Comparison of ENCODE assay signal across 8 cellular contexts in the genomic region with DNA sequence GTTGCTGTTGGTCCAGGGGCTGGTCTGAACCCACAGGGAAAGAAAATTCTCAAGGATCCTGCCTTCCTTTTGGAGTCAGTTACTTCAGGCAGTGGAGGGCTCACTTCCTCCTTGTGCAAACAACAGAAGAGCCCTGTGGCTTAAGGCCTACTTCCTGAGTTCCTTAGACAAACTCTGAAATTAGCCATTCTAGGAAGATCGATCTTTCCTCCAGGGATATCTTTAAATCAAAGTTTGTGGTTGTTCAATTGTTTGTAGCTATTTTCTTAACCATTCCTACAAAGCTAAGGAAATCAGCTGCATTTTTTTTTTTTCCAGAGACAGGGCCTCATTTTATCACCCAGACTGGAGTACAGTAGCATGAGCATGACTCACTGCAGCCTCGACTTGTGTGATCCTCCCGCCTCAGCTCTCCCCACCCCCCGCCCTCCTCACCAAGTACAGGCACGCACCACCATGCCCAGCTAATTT.
DNase-seq lines count a peak whose midpoint lies in the region; ATAC-seq and TF ChIP-seq lines count a peak whose summit lies in the region.

No MANE protein-coding gene starts in this region.

- no peak overlapping the region for H3K4me3 ChIP-seq in skin epidermis

- POLR2A ChIA-PET in WTC11 (lab: Charles Lee): no interaction called here

- peak overlapping the region; percentile 59 for H3K27ac Mint-ChIP-seq in WTC11

- H3K27ac ChIP-seq in skin epidermis: peak overlapping the region in 20 of 21 experiments; percentile 46 to 89 (median 80)

- H3K9me3 Mint-ChIP-seq in WTC11: no peaks in the 10 kb centered on the region

- peaks cover 15% of the 10 kb centered on the region for H3K4me1 Mint-ChIP-seq in WTC11

- CTCF ChIA-PET in WTC11 (lab: Charles Lee): interaction anchor here (0.6 to 2.2 kb wide), 2 partner anchors 22 to 88 kb away, joined by 5 to 9 read pairs; no protein-coding TSS in a partner anchor

- H3K36me3 Mint-ChIP-seq in WTC11: no peaks in the 10 kb centered on the region

- TF ChIP-seq CTCF in WTC11 (IDR thresholded peaks at IDR 0.05): no peak

- intact Hi-C loops in posterior cingulate gyrus (cut with DNase I): no loop called here

- peak; percentile 53 for DNase-seq in AG08396 (ENCODE audit: low spot score)
- DNase-seq in HT1080 (ENCODE audit: low read depth): peak; percentile 93
- no peak for DNase-seq in WTC11 (ENCODE audit: low spot score)
- DNase-seq in foreskin melanocyte: peak; percentile 94
- no peak for DNase-seq in posterior cingulate gyrus
- no peak for DNase-seq in NCI-H1417 (lab: John Stamatoyannopoulos, UW)

- H3K4me3 Mint-ChIP-seq in WTC11: no peak overlapping the region

- ATAC-seq in WTC11 (peak; percentile 67), GM18502 (IDR thresholded peaks at IDR 0.05; ENCODE audit: poor library complexity, unreplicated experiment) (no peak)

- H3K27me3 Mint-ChIP-seq in WTC11 (ENCODE audit: low read depth): no peaks in the 10 kb centered on the region

TF ChIP-seq in WTC11, 78 proteins besides CTCF, POLR2A, EP300 and RAD21:
- TF ChIP-seq MXD4 (CRISPR knock-in tag; IDR thresholded peaks at IDR 0.05; ENCODE audit: borderline replicate concordance): no peak
- TF ChIP-seq ZNF416 (CRISPR knock-in tag; IDR thresholded peaks at IDR 0.05): no peak
- TF ChIP-seq, protein P1, sequence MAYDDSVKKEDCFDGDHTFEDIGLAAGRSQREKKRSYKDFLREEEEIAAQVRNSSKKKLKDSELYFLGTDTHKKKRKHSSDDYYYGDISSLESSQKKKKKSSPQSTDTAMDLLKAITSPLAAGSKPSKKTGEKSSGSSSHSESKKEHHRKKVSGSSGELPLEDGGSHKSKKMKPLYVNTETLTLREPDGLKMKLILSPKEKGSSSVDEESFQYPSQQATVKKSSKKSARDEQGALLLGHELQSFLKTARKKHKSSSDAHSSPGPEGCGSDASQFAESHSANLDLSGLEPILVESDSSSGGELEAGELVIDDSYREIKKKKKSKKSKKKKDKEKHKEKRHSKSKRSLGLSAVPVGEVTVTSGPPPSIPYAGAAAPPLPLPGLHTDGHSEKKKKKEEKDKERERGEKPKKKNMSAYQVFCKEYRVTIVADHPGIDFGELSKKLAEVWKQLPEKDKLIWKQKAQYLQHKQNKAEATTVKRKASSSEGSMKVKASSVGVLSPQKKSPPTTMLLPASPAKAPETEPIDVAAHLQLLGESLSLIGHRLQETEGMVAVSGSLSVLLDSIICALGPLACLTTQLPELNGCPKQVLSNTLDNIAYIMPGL (CRISPR knock-in tag; IDR thresholded peaks at IDR 0.05): no peak
- TF ChIP-seq, protein P2, sequence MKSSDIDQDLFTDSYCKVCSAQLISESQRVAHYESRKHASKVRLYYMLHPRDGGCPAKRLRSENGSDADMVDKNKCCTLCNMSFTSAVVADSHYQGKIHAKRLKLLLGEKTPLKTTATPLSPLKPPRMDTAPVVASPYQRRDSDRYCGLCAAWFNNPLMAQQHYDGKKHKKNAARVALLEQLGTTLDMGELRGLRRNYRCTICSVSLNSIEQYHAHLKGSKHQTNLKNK (CRISPR knock-in tag; IDR thresholded peaks at IDR 0.05): no peak
- no peak for TF ChIP-seq FOXJ3 (CRISPR knock-in tag; IDR thresholded peaks at IDR 0.05; ENCODE audit: borderline replicate concordance)
- TF ChIP-seq FOXP1 (CRISPR knock-in tag; IDR thresholded peaks at IDR 0.05; ENCODE audit: borderline replicate concordance): no peak
- TF ChIP-seq FOXK1 (CRISPR knock-in tag; IDR thresholded peaks at IDR 0.05): no peak
- TF ChIP-seq, protein P3, sequence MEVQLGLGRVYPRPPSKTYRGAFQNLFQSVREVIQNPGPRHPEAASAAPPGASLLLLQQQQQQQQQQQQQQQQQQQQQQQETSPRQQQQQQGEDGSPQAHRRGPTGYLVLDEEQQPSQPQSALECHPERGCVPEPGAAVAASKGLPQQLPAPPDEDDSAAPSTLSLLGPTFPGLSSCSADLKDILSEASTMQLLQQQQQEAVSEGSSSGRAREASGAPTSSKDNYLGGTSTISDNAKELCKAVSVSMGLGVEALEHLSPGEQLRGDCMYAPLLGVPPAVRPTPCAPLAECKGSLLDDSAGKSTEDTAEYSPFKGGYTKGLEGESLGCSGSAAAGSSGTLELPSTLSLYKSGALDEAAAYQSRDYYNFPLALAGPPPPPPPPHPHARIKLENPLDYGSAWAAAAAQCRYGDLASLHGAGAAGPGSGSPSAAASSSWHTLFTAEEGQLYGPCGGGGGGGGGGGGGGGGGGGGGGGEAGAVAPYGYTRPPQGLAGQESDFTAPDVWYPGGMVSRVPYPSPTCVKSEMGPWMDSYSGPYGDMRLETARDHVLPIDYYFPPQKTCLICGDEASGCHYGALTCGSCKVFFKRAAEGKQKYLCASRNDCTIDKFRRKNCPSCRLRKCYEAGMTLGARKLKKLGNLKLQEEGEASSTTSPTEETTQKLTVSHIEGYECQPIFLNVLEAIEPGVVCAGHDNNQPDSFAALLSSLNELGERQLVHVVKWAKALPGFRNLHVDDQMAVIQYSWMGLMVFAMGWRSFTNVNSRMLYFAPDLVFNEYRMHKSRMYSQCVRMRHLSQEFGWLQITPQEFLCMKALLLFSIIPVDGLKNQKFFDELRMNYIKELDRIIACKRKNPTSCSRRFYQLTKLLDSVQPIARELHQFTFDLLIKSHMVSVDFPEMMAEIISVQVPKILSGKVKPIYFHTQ (CRISPR knock-in tag; IDR thresholded peaks at IDR 0.05): no peak
- no peak for TF ChIP-seq KAT7 (CRISPR knock-in tag; IDR thresholded peaks at IDR 0.05; ENCODE audit: borderline replicate concordance)
- TF ChIP-seq, protein P4, sequence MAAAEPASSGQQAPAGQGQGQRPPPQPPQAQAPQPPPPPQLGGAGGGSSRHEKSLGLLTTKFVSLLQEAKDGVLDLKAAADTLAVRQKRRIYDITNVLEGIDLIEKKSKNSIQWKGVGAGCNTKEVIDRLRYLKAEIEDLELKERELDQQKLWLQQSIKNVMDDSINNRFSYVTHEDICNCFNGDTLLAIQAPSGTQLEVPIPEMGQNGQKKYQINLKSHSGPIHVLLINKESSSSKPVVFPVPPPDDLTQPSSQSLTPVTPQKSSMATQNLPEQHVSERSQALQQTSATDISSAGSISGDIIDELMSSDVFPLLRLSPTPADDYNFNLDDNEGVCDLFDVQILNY (CRISPR knock-in tag; IDR thresholded peaks at IDR 0.05): no peak
- TF ChIP-seq NR2C2 (CRISPR knock-in tag; IDR thresholded peaks at IDR 0.05): no peak
- TF ChIP-seq, protein P5, sequence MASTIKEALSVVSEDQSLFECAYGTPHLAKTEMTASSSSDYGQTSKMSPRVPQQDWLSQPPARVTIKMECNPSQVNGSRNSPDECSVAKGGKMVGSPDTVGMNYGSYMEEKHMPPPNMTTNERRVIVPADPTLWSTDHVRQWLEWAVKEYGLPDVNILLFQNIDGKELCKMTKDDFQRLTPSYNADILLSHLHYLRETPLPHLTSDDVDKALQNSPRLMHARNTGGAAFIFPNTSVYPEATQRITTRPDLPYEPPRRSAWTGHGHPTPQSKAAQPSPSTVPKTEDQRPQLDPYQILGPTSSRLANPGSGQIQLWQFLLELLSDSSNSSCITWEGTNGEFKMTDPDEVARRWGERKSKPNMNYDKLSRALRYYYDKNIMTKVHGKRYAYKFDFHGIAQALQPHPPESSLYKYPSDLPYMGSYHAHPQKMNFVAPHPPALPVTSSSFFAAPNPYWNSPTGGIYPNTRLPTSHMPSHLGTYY (CRISPR knock-in tag; IDR thresholded peaks at IDR 0.05): no peak
- no peak for TF ChIP-seq CREB1 (CRISPR knock-in tag; IDR thresholded peaks at IDR 0.05)
- TF ChIP-seq, protein P6, sequence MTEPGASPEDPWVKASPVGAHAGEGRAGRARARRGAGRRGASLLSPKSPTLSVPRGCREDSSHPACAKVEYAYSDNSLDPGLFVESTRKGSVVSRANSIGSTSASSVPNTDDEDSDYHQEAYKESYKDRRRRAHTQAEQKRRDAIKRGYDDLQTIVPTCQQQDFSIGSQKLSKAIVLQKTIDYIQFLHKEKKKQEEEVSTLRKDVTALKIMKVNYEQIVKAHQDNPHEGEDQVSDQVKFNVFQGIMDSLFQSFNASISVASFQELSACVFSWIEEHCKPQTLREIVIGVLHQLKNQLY (CRISPR knock-in tag; IDR thresholded peaks at IDR 0.05): no peak
- no peak for TF ChIP-seq ZNF317 (CRISPR knock-in tag; IDR thresholded peaks at IDR 0.05; ENCODE audit: borderline replicate concordance, low read depth)
- TF ChIP-seq, protein P7, sequence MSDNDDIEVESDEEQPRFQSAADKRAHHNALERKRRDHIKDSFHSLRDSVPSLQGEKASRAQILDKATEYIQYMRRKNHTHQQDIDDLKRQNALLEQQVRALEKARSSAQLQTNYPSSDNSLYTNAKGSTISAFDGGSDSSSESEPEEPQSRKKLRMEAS (CRISPR knock-in tag; IDR thresholded peaks at IDR 0.05): no peak
- TF ChIP-seq, protein P8, sequence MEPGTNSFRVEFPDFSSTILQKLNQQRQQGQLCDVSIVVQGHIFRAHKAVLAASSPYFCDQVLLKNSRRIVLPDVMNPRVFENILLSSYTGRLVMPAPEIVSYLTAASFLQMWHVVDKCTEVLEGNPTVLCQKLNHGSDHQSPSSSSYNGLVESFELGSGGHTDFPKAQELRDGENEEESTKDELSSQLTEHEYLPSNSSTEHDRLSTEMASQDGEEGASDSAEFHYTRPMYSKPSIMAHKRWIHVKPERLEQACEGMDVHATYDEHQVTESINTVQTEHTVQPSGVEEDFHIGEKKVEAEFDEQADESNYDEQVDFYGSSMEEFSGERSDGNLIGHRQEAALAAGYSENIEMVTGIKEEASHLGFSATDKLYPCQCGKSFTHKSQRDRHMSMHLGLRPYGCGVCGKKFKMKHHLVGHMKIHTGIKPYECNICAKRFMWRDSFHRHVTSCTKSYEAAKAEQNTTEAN (CRISPR knock-in tag; IDR thresholded peaks at IDR 0.05): no peak
- TF ChIP-seq ELF4 (CRISPR knock-in tag; IDR thresholded peaks at IDR 0.05; ENCODE audit: low read depth): no peak
- no peak for TF ChIP-seq ESRRA (CRISPR knock-in tag; IDR thresholded peaks at IDR 0.05; ENCODE audit: borderline replicate concordance)

Comparison
In these comparisons a context has a peak if more than half of its experiments do, and no peak if none do; other contexts are left out.
1. DNase-seq: peak in AG08396 (single experiment), HT1080 (single experiment) and foreskin melanocyte (single experiment); none in WTC11 (single experiment), posterior cingulate gyrus (0 of 10) and NCI-H1417 (0 of 3).